In the genomic region with DNA sequence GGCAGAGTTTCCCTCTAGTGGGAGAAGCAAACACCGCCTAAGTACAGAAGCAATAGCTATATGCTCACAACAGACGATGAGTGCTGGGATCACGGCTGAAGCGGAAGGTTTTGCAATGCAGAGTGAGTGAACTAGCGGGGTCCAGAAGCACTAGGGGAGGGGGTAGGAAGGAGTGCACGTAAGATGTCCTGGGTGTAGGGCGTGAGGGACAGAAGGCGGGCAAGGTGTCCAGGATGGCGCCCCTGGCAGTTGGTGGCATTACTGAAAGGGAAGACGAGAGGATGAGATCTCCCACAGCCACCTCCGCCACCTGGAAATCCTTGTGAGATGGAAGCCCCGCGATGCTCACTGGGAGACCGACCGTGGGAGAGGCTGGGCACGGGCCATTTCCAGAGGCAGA, we compare ENCODE assay signal across 8 cellular contexts.
DNase-seq lines count a peak whose midpoint lies in the region; ATAC-seq, FAIRE-seq and TF ChIP-seq lines count a peak whose summit lies in the region.

No MANE protein-coding gene starts in this region.

- 0 out of 2 replicates have a peak, but pooled peaks have one; percentile 7 for TF ChIP-seq RAD21 in GM12878 (IDR thresholded peaks at IDR 0.05; ENCODE audit: insufficient read depth, low read depth, low read length)

- no peak for TF ChIP-seq EP300 in GM12878 (IDR thresholded peaks at IDR 0.05; ENCODE audit: borderline replicate concordance in 1 of 2, control insufficient read depth in 1 of 2, low read depth in 2 of 2, low read length in 2 of 2)

- RAD21 ChIA-PET in GM12878 (lab: Charles Lee; ENCODE audit: unreplicated experiment) = interaction anchor here (0.6 to 1.4 kb wide), 3 partner anchors 9 to 13 kb away, joined by 3 to 6 read pairs (median 4); no protein-coding TSS in a partner anchor

- CTCF ChIA-PET in GM12878 (lab: Yijun Ruan, JAX) = interaction anchor here (1.0 to 2.0 kb wide), 3 partner anchors 22 to 216 kb away, joined by 3 to 7 read pairs (median 3); no protein-coding TSS in a partner anchor

- POLR2A ChIA-PET in GM12878 (lab: Charles Lee) = interaction anchor here (2.1 to 2.5 kb wide), 2 partner anchors 12 kb away, joined by 5 to 9 read pairs; no protein-coding TSS in a partner anchor

- H2AFZ ChIP-seq in GM12878 (ENCODE audit: control insufficient read depth, low read depth, low read length) = no peak overlapping the region

- BruUV-seq in GM12878 (replicated peaks; lab: Mats Ljungman, UMichigan) = no TSS peak

- WGBS in right cardiac atrium = 75% methylated on average over 16 of the region's 16 CpGs
- WGBS in GM12878 (ENCODE audit: insufficient coverage, insufficient replicate concordance, low lambda C conversion rate, missing lambda C conversion rate) = 96% methylated on average over 16 of the region's 16 CpGs

- TF ChIP-seq POLR2A in GM12878 (IDR thresholded peaks at IDR 0.05; ENCODE audit: low read depth, low read length) = no peak
- TF ChIP-seq POLR2A in vagina (IDR thresholded peaks at IDR 0.05) = no peak

- FAIRE-seq in GM12878 (lab: Jason Lieb, UNC) = no peak

- peaks cover 98% of the 10 kb centered on the region for H3K79me2 ChIP-seq in GM12878 (ENCODE audit: control insufficient read depth, insufficient read depth, low read length)

- H3K36me3 ChIP-seq in GM12878 (ENCODE audit: control insufficient read depth in 2 of 2, insufficient read depth in 2 of 2, low read length in 1 of 2) = peaks cover 8 to 10% of the 10 kb centered on the region in 2 experiments
- H3K36me3 ChIP-seq in muscle layer of duodenum (ENCODE audit: control insufficient read depth in 1 of 2, insufficient read depth in 2 of 2, low read length in 2 of 2) = peaks cover 2 to 3% of the 10 kb centered on the region in 2 donors
- no peaks in the 10 kb centered on the region for H3K36me3 ChIP-seq in vagina

- H3K4me3 ChIP-seq in right cardiac atrium (ENCODE audit: low read length) (no peak overlapping the region), GM12878 (no peak overlapping the region), muscle layer of duodenum (ENCODE audit: low read depth in 1 of 2, low read length in 2 of 2) (peak overlapping the region in 1 of 2 donors; percentile 15), vagina (no peak overlapping the region)

- TF ChIP-seq CTCF in GM12878 (IDR thresholded peaks at IDR 0.05 in 2 of 3, conservative IDR thresholded peaks at IDR 0.05 in 1 of 3; ENCODE audit: control insufficient read depth in 2 of 3, extremely low read depth in 1 of 3, insufficient read depth in 1 of 3, low read depth in 3 of 3, low read length in 3 of 3) (no peak), vagina (IDR thresholded peaks at IDR 0.05) (no peak)

- no peak overlapping the region for H3K9ac ChIP-seq in GM12878 (ENCODE audit: control insufficient read depth, insufficient read depth, low read length)

- no peaks in the 10 kb centered on the region for H3K27me3 ChIP-seq in right cardiac atrium (ENCODE audit: control insufficient read depth, insufficient read depth)
- no peaks in the 10 kb centered on the region for H3K27me3 ChIP-seq in GM12878 (replicated peaks in 1 of 2; ENCODE audit: control insufficient read depth in 2 of 2, insufficient read depth in 2 of 2, low read length in 1 of 2)
- no peaks in the 10 kb centered on the region for H3K27me3 ChIP-seq in muscle layer of duodenum (ENCODE audit: low read depth, low read length)
- H3K27me3 ChIP-seq in vagina = no peaks in the 10 kb centered on the region

- H3K27ac ChIP-seq in right cardiac atrium (ENCODE audit: low read length) = peak overlapping the region; percentile 97
- no peak overlapping the region for H3K27ac ChIP-seq in GM12878 (ENCODE audit: control insufficient read depth, insufficient read depth)
- H3K27ac ChIP-seq in muscle layer of duodenum (ENCODE audit: low read length) = peak overlapping the region; percentile 82
- peak overlapping the region; percentile 79 for H3K27ac ChIP-seq in vagina

- peaks cover 38% of the 10 kb centered on the region for H3K4me1 ChIP-seq in right cardiac atrium (ENCODE audit: control insufficient read depth, insufficient read depth, low read length)
- peaks cover 51% of the 10 kb centered on the region for H3K4me1 ChIP-seq in GM12878 (ENCODE audit: control insufficient read depth, insufficient read depth, low read length)
- H3K4me1 ChIP-seq in muscle layer of duodenum (ENCODE audit: control insufficient read depth in 1 of 2, insufficient read depth in 2 of 2, low read length in 2 of 2) = peaks cover 37 to 71% of the 10 kb centered on the region in 2 donors
- H3K4me1 ChIP-seq in vagina = peaks cover 100% of the 10 kb centered on the region

- in situ Hi-C loops in GM12878 (cut with MboI) = no loop called here

- no peak for ATAC-seq in right cardiac atrium
- ATAC-seq in left cardiac atrium = no peak
- no peak for ATAC-seq in GM12878
- no peak for ATAC-seq in GM21825 (IDR thresholded peaks at IDR 0.05; ENCODE audit: unreplicated experiment)
- ATAC-seq in GM21717 (IDR thresholded peaks at IDR 0.05; ENCODE audit: unreplicated experiment) = no peak

- SMC1A ChIA-PET in GM12878 (lab: Charles Lee; ENCODE audit: uncharacterized antibody, unreplicated experiment) = interaction anchor here (1.2 to 7.1 kb wide), 6 partner anchors 9 to 324 kb away, joined by 3 to 82 read pairs (median 6); no protein-coding TSS in a partner anchor

- intact Hi-C loops in right cardiac atrium (cut with DNase I) (no loop called here), left cardiac atrium (cut with DNase I) (loop anchor here in 1 of 2 donors (5.0 kb wide), 1 partner anchor 39 kb away; no protein-coding TSS in a partner anchor), GM12878 (cut with micrococcal nuclease; ENCODE audit: unreplicated experiment) (no loop called here), vagina (cut with DNase I) (no loop called here)

- H3K9me3 ChIP-seq in right cardiac atrium (ENCODE audit: control insufficient read depth, low read length) (no peaks in the 10 kb centered on the region), GM12878 (replicated peaks; ENCODE audit: control insufficient read depth, insufficient read depth, low read length) (no peaks in the 10 kb centered on the region), muscle layer of duodenum (ENCODE audit: control insufficient read depth in 1 of 2, low read length in 2 of 2) (no peaks in the 10 kb centered on the region), vagina (no peaks in the 10 kb centered on the region)

- no peak overlapping the region for H3K4me2 ChIP-seq in GM12878 (ENCODE audit: control insufficient read depth, insufficient read depth)

- DNase-seq in right cardiac atrium (peak in 2 of 3 donors; percentile 18 to 65), left cardiac atrium (no peak), GM12878 (ENCODE audit: low read depth, low spot score) (no peak), vagina (ENCODE audit: extremely low spot score in 2 of 2) (no peak), NCI-H1694 (lab: John Stamatoyannopoulos, UW) (no peak)

- no peaks in the 10 kb centered on the region; the same call in 1 of the 2 replicates for H4K20me1 ChIP-seq in GM12878 (ENCODE audit: control insufficient read depth, insufficient read depth)

TF ChIP-seq in GM12878, 131 proteins besides CTCF, POLR2A, EP300 and RAD21:
- TF ChIP-seq KAT2A (conservative IDR thresholded peaks at IDR 0.05; ENCODE audit: control insufficient read depth, low read depth, low read length) (no peak), SMC3 (IDR thresholded peaks at IDR 0.05; ENCODE audit: borderline replicate concordance, low read length) (no peak), ZSCAN29 (IDR thresholded peaks at IDR 0.05) (no peak), ZNF217 (IDR thresholded peaks at IDR 0.05) (no peak)
- TF ChIP-seq, protein P1, sequence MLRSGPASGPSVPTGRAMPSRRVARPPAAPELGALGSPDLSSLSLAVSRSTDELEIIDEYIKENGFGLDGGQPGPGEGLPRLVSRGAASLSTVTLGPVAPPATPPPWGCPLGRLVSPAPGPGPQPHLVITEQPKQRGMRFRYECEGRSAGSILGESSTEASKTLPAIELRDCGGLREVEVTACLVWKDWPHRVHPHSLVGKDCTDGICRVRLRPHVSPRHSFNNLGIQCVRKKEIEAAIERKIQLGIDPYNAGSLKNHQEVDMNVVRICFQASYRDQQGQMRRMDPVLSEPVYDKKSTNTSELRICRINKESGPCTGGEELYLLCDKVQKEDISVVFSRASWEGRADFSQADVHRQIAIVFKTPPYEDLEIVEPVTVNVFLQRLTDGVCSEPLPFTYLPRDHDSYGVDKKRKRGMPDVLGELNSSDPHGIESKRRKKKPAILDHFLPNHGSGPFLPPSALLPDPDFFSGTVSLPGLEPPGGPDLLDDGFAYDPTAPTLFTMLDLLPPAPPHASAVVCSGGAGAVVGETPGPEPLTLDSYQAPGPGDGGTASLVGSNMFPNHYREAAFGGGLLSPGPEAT (IDR thresholded peaks at IDR 0.05; ENCODE audit: low read depth) = no peak
TF ChIP-seq in GM12878: peak in this region for 0.

Comparison
In these comparisons a context has a peak if more than half of its experiments do, and no peak if none do; other contexts are left out.
1. DNase-seq: peak in right cardiac atrium (2 of 3); none in left cardiac atrium (single experiment), GM12878 (single experiment), vagina (0 of 2) and NCI-H1694 (single experiment).